ENCODE assay signal across 8 cellular contexts in genomic region chr3:100708644-100708988, GRCh38. TPM values are rescaled to one million over a fixed set of nuclear protein-coding genes. Genes with fewer than 3 reads are reported as not detected.
DNase-seq lines count a peak whose midpoint lies in the region; ATAC-seq, FAIRE-seq and TF ChIP-seq lines count a peak whose summit lies in the region.

No MANE protein-coding gene starts in this region.

- POLR2A ChIA-PET in activated naive CD8-positive, alpha-beta T cell treated with anti-CD3 and anti-CD28 coated beads, Interleukin-2, amount 10 ng/mL, durations not matched to agents 7 days and 5 days (lab: Charles Lee), result interaction anchor here (0.7 to 2.3 kb wide), 6 partner anchors 10 to 307 kb away, joined by 3 to 9 read pairs (median 4); partner anchors contain the start of genes LNP1 and TOMM70

- no peak for DNase-seq in T-helper 2 cell treated with Interferon-gamma antibody and Interleukin-4, amounts not matched to agents 5 μg/mL and 100 μg/mL, for 36 hours (ENCODE audit: low spot score)
- DNase-seq in T-helper 2 cell, result no peak
- DNase-seq in activated naive CD8-positive, alpha-beta T cell treated with anti-CD3 and anti-CD28 coated beads, Interleukin-2, amount 10 ng/mL, durations not matched to agents 7 days and 5 days, result no peak
- DNase-seq in kidney, result no peak
- DNase-seq in suprapubic skin (ENCODE audit: low spot score in 2 of 2), result no peak
- DNase-seq in NCI-H226, result no peak
- no peak for DNase-seq in sciatic nerve (ENCODE audit: low spot score)

- peaks cover 11% of the 10 kb centered on the region for H3K9me3 Mint-ChIP-seq in T-helper 2 cell treated with Interferon-gamma antibody and Interleukin-4, amounts not matched to agents 5 μg/mL and 100 μg/mL, for 36 hours
- no peaks in the 10 kb centered on the region for H3K9me3 Mint-ChIP-seq in activated naive CD8-positive, alpha-beta T cell treated with anti-CD3 and anti-CD28 coated beads, Interleukin-2, amount 10 ng/mL, durations not matched to agents 7 days and 5 days

- intact Hi-C loops in kidney (cut with DNase I) (no loop called here), sciatic nerve (cut with DNase I) (no loop called here)

- no peak for FAIRE-seq in kidney (lab: Jason Lieb, UNC)

- H3K9me3 ChIP-seq in kidney (ENCODE audit: control insufficient read depth in 1 of 2, low read length in 2 of 2) (no peaks in the 10 kb centered on the region), suprapubic skin (no peaks in the 10 kb centered on the region)

- H3K4me1 ChIP-seq in kidney (ENCODE audit: control insufficient read depth in 1 of 2, insufficient read depth in 1 of 2, low read depth in 1 of 2, low read length in 2 of 2) (peaks cover 0 to 5% of the 10 kb centered on the region in 2 donors), suprapubic skin (peaks cover 32% of the 10 kb centered on the region)

- TF ChIP-seq EP300 in suprapubic skin (IDR thresholded peaks at IDR 0.05), result peak; percentile 8

- H3K27me3 Mint-ChIP-seq in T-helper 2 cell treated with Interferon-gamma antibody and Interleukin-4, amounts not matched to agents 5 μg/mL and 100 μg/mL, for 36 hours (ENCODE audit: low read depth), result no peaks in the 10 kb centered on the region
- H3K27me3 Mint-ChIP-seq in activated naive CD8-positive, alpha-beta T cell treated with anti-CD3 and anti-CD28 coated beads, Interleukin-2, amount 10 ng/mL, durations not matched to agents 7 days and 5 days, result peaks cover 2% of the 10 kb centered on the region

- H3K36me3 Mint-ChIP-seq in T-helper 2 cell treated with Interferon-gamma antibody and Interleukin-4, amounts not matched to agents 5 μg/mL and 100 μg/mL, for 36 hours (ENCODE audit: low read depth), result peaks cover 23% of the 10 kb centered on the region
- H3K36me3 Mint-ChIP-seq in activated naive CD8-positive, alpha-beta T cell treated with anti-CD3 and anti-CD28 coated beads, Interleukin-2, amount 10 ng/mL, durations not matched to agents 7 days and 5 days, result peaks cover 14% of the 10 kb centered on the region

- no peak for TF ChIP-seq CTCF in kidney (IDR thresholded peaks at IDR 0.05; ENCODE audit: borderline replicate concordance, extremely low read depth, insufficient read depth)
- no peak for TF ChIP-seq CTCF in suprapubic skin (IDR thresholded peaks at IDR 0.05)

- peak overlapping the region; percentile 92 for H3K27ac Mint-ChIP-seq in T-helper 2 cell treated with Interferon-gamma antibody and Interleukin-4, amounts not matched to agents 5 μg/mL and 100 μg/mL, for 36 hours
- peak overlapping the region; percentile 93 for H3K27ac Mint-ChIP-seq in activated naive CD8-positive, alpha-beta T cell treated with anti-CD3 and anti-CD28 coated beads, Interleukin-2, amount 10 ng/mL, durations not matched to agents 7 days and 5 days

- 81% methylated on average over 3 of the region's 3 CpGs for WGBS in suprapubic skin

- no peaks in the 10 kb centered on the region for H3K27me3 ChIP-seq in suprapubic skin

- H3K4me3 ChIP-seq in kidney (ENCODE audit: low read length in 2 of 2), result peak overlapping the region; percentile 77 to 88
- peak overlapping the region; percentile 73 for H3K4me3 ChIP-seq in suprapubic skin

- H3K4me3 Mint-ChIP-seq in T-helper 2 cell treated with Interferon-gamma antibody and Interleukin-4, amounts not matched to agents 5 μg/mL and 100 μg/mL, for 36 hours, result peak overlapping the region; percentile 86
- peak overlapping the region; percentile 90 for H3K4me3 Mint-ChIP-seq in activated naive CD8-positive, alpha-beta T cell treated with anti-CD3 and anti-CD28 coated beads, Interleukin-2, amount 10 ng/mL, durations not matched to agents 7 days and 5 days

- ATAC-seq in activated naive CD8-positive, alpha-beta T cell treated with anti-CD3 and anti-CD28 coated beads, Interleukin-2, amount 10 ng/mL, durations not matched to agents 7 days and 5 days (ENCODE audit: low read depth), result no peak
- ATAC-seq in HG03045 (IDR thresholded peaks at IDR 0.05; ENCODE audit: unreplicated experiment) (no peak), sciatic nerve (no peak)

- no peak for TF ChIP-seq POLR2A in suprapubic skin (IDR thresholded peaks at IDR 0.05)

- peaks cover 32% of the 10 kb centered on the region for H3K4me1 Mint-ChIP-seq in T-helper 2 cell treated with Interferon-gamma antibody and Interleukin-4, amounts not matched to agents 5 μg/mL and 100 μg/mL, for 36 hours (ENCODE audit: low read depth)
- H3K4me1 Mint-ChIP-seq in activated naive CD8-positive, alpha-beta T cell treated with anti-CD3 and anti-CD28 coated beads, Interleukin-2, amount 10 ng/mL, durations not matched to agents 7 days and 5 days, result peaks cover 25% of the 10 kb centered on the region

- peak overlapping the region; percentile 54 to 93 for H3K27ac ChIP-seq in kidney (ENCODE audit: low read depth in 2 of 2, low read length in 2 of 2)
- H3K27ac ChIP-seq in suprapubic skin, result peak overlapping the region; percentile 96

- H3K36me3 ChIP-seq in kidney (ENCODE audit: control insufficient read depth in 1 of 2, insufficient read depth in 2 of 2, low read length in 2 of 2), result no peaks in the 10 kb centered on the region
- no peaks in the 10 kb centered on the region for H3K36me3 ChIP-seq in suprapubic skin

- H3K9ac ChIP-seq in kidney (ENCODE audit: low read length in 2 of 2), result no peak overlapping the region

RNA-seq across cellular contexts. Expression of gene TFG, which starts 0.7 kb away (rescaled TPM):
- total RNA-seq in activated naive CD8-positive, alpha-beta T cell treated with anti-CD3 and anti-CD28 coated beads, Interleukin-2, amount 10 ng/mL, durations not matched to agents 7 days and 5 days, result 10 to 100 TPM; 45.1 to 48.4 TPM
- total RNA-seq in kidney (84.8 TPM), suprapubic skin (10 to 100 TPM; 57.5 to 88.0 (median 75.8) TPM), sciatic nerve (74.6 TPM)
- polyA plus RNA-seq in kidney (ENCODE audit: insufficient read depth, low read depth, low replicate concordance), result 86.2 TPM
